ENCODE assay signal across 8 cellular contexts in genomic region chr6:35602133-35602946, GRCh38.
DNase-seq lines count a peak whose midpoint lies in the region; ATAC-seq, FAIRE-seq and TF ChIP-seq lines count a peak whose summit lies in the region.

No MANE protein-coding gene starts in this region.

- H3K27me3 ChIP-seq in AG04450 (ENCODE audit: control insufficient read depth, insufficient read depth, low read length) = no peaks in the 10 kb centered on the region
- H3K27me3 ChIP-seq in bronchial epithelial cell (ENCODE audit: control insufficient read depth, insufficient read depth, low read length) = no peaks in the 10 kb centered on the region
- H3K27me3 ChIP-seq in lung (ENCODE audit: control insufficient read depth, insufficient read depth) = no peaks in the 10 kb centered on the region
- no peaks in the 10 kb centered on the region for H3K27me3 ChIP-seq in upper lobe of right lung

- DNase-seq in AG04450 (ENCODE audit: low read depth, low spot score) = no peak
- DNase-seq in M059J (ENCODE audit: low read depth) = peak; percentile 60
- peak; percentile 89 for DNase-seq in bronchial epithelial cell (ENCODE audit: low read depth)
- no peak for DNase-seq in lung (ENCODE audit: low spot score)
- DNase-seq in upper lobe of right lung = no peak
- DNase-seq in NCI-H345 (lab: John Stamatoyannopoulos, UW) = no peak
- no peak for DNase-seq in NCI-H1092 treated with DMSO at 0.1 percent for 48 hours (lab: John Stamatoyannopoulos, UW)

- peak overlapping the region; percentile 58 for H3K27ac ChIP-seq in AG04450 (ENCODE audit: low read depth, low read length)
- peak overlapping the region; percentile 79 to 98 for H3K27ac ChIP-seq in lung (ENCODE audit: low read depth in 1 of 2, low read length in 1 of 2)
- peak overlapping the region; percentile 88 for H3K27ac ChIP-seq in upper lobe of right lung

- H3K4me3 ChIP-seq in AG04450 (ENCODE audit: low read depth, low read length) (peak overlapping the region; percentile 11), bronchial epithelial cell (ENCODE audit: low read depth, low read length) (no peak overlapping the region), lung (no peak overlapping the region), upper lobe of right lung (peak overlapping the region; percentile 11)

- TF ChIP-seq CTCF in AG04450 (IDR thresholded peaks at IDR 0.05; ENCODE audit: low read depth, low read length) (no peak), bronchial epithelial cell (IDR thresholded peaks at IDR 0.05; ENCODE audit: insufficient read depth, low read length, severe bottlenecking) (no peak), lung (IDR thresholded peaks at IDR 0.05; ENCODE audit: control extremely low read depth, extremely low read depth) (no peak), upper lobe of right lung (IDR thresholded peaks at IDR 0.05) (no peak)

- intact Hi-C loops in upper lobe of right lung (cut with DNase I) = no loop called here

- peaks cover 2% of the 10 kb centered on the region for H3K36me3 ChIP-seq in bronchial epithelial cell (ENCODE audit: control insufficient read depth, insufficient read depth, low read length)
- peaks cover under 1 to 8% of the 10 kb centered on the region in 2 donors for H3K36me3 ChIP-seq in lung (ENCODE audit: control insufficient read depth in 2 of 2, insufficient read depth in 2 of 2, low read length in 2 of 2)
- peaks cover 33% of the 10 kb centered on the region for H3K36me3 ChIP-seq in upper lobe of right lung

- 26 to 48% methylated on average over 6 of the region's 6 CpGs for WGBS in lung, 2 donors

- ATAC-seq in lung (ENCODE audit: insufficient read depth, low FRiP score) (no peak), upper lobe of right lung (peak; percentile 57), GM21825 (IDR thresholded peaks at IDR 0.05; ENCODE audit: unreplicated experiment) (no peak)

- FAIRE-seq in bronchial epithelial cell (lab: Jason Lieb, UNC) = no peak

- POLR2A ChIA-PET in AG04450 (lab: Yijun Ruan, JAX) = interaction anchor here (0.5 to 1.3 kb wide), 3 partner anchors 83 to 125 kb away, joined by 3 to 4 read pairs (median 3); no protein-coding TSS in a partner anchor

- H3K9me3 ChIP-seq in AG04450 (ENCODE audit: control insufficient read depth, insufficient read depth, low read length) (peaks cover under 1% of the 10 kb centered on the region; the same call in 1 of the 2 replicates), lung (ENCODE audit: control insufficient read depth in 2 of 2, insufficient read depth in 1 of 2, low read length in 1 of 2) (no peaks in the 10 kb centered on the region), upper lobe of right lung (no peaks in the 10 kb centered on the region)

- CTCF ChIA-PET in AG04450 (lab: Charles Lee) = interaction anchor here (0.9 to 2.5 kb wide), 7 partner anchors 12 to 135 kb away, joined by 4 to 13 read pairs (median 7); partner anchors contain the start of gene ARMC12

- peaks cover 9 to 20% of the 10 kb centered on the region in 2 donors for H3K4me1 ChIP-seq in lung (ENCODE audit: control insufficient read depth in 2 of 2, insufficient read depth in 2 of 2, low read length in 2 of 2)
- peaks cover 62% of the 10 kb centered on the region for H3K4me1 ChIP-seq in upper lobe of right lung

Comparison
In these comparisons a context has a peak if more than half of its experiments do, and no peak if none do; other contexts are left out.
1. DNase-seq: peak in M059J (single experiment) and bronchial epithelial cell (single experiment); none in AG04450 (single experiment), lung (single experiment), upper lobe of right lung (single experiment), NCI-H345 (single experiment) and NCI-H1092 treated with DMSO at 0.1 percent for 48 hours (single experiment).
2. H3K4me3 ChIP-seq: peak in AG04450 (single experiment) and upper lobe of right lung (single experiment); none in bronchial epithelial cell (single experiment) and lung (single experiment).
3. Peak in every context shown above with its lines, with median percentiles within 50 percentile points of each other: H3K27ac ChIP-seq.